Comparison of ENCODE assay signal across 1 cellular context in genomic region chr5:1367149-1367548, GRCh38.
A peak's percentile ranks its signal among the peaks of the same experiment; 100 is the strongest.
TF ChIP-seq lines count a peak whose summit lies in the region.

No MANE protein-coding gene starts in this region.

TF ChIP-seq in K562, 482 proteins besides CTCF, POLR2A, EP300 and RAD21 (continues in another document):
- TF ChIP-seq, protein P1, sequence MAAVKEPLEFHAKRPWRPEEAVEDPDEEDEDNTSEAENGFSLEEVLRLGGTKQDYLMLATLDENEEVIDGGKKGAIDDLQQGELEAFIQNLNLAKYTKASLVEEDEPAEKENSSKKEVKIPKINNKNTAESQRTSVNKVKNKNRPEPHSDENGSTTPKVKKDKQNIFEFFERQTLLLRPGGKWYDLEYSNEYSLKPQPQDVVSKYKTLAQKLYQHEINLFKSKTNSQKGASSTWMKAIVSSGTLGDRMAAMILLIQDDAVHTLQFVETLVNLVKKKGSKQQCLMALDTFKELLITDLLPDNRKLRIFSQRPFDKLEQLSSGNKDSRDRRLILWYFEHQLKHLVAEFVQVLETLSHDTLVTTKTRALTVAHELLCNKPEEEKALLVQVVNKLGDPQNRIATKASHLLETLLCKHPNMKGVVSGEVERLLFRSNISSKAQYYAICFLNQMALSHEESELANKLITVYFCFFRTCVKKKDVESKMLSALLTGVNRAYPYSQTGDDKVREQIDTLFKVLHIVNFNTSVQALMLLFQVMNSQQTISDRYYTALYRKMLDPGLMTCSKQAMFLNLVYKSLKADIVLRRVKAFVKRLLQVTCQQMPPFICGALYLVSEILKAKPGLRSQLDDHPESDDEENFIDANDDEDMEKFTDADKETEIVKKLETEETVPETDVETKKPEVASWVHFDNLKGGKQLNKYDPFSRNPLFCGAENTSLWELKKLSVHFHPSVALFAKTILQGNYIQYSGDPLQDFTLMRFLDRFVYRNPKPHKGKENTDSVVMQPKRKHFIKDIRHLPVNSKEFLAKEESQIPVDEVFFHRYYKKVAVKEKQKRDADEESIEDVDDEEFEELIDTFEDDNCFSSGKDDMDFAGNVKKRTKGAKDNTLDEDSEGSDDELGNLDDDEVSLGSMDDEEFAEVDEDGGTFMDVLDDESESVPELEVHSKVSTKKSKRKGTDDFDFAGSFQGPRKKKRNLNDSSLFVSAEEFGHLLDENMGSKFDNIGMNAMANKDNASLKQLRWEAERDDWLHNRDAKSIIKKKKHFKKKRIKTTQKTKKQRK (IDR thresholded peaks at IDR 0.05; ENCODE audit: borderline replicate concordance, low read depth, low read length), result no peak
- TF ChIP-seq TEAD2 (tag; IDR thresholded peaks at IDR 0.05) (no peak), ZNF586 (CRISPR knock-in tag; conservative IDR thresholded peaks at IDR 0.05) (no peak), DMBX1 (CRISPR knock-in tag; IDR thresholded peaks at IDR 0.05; ENCODE audit: borderline replicate concordance) (no peak), CBX5 (IDR thresholded peaks at IDR 0.05; ENCODE audit: borderline replicate concordance, low read depth) (no peak), PCBP2 (IDR thresholded peaks at IDR 0.05; ENCODE audit: low read depth, low read length, poor library complexity, severe bottlenecking) (no peak), EP400 (IDR thresholded peaks at IDR 0.05) (no peak), HCFC1 (IDR thresholded peaks at IDR 0.05; ENCODE audit: low read depth, low read length) (0 out of 2 replicates have a peak, but pooled peaks have one; percentile 20), ZNF507 (tag; conservative IDR thresholded peaks at IDR 0.05) (no peak), GABPB2 (CRISPR knock-in tag; conservative IDR thresholded peaks at IDR 0.05) (no peak), SMAD3 (CRISPR knock-in tag; conservative IDR thresholded peaks at IDR 0.05) (no peak), NR2C1 (IDR thresholded peaks at IDR 0.05) (peak; percentile 63), NR2C1 (tag; IDR thresholded peaks at IDR 0.05) (peak; percentile 75), PHB2 (IDR thresholded peaks at IDR 0.05; ENCODE audit: low read depth) (no peak), ZNF511 (CRISPR knock-in tag; IDR thresholded peaks at IDR 0.05) (no peak), PTTG1 (tag; IDR thresholded peaks at IDR 0.05; ENCODE audit: low read depth) (no peak), TCF3 (CRISPR knock-in tag; IDR thresholded peaks at IDR 0.05) (no peak), ZBTB2 (IDR thresholded peaks at IDR 0.05) (no peak), HMBOX1 (IDR thresholded peaks at IDR 0.05) (no peak), SIX5 (IDR thresholded peaks at IDR 0.05; ENCODE audit: borderline replicate concordance in 1 of 2, insufficient read depth in 1 of 2, low read depth in 1 of 2, low read length in 2 of 2) (no peak), CHCHD3 (CRISPR knock-in tag; IDR thresholded peaks at IDR 0.05) (no peak), NFIC (IDR thresholded peaks at IDR 0.05) (no peak), CHD2 (IDR thresholded peaks at IDR 0.05; ENCODE audit: low read depth, low read length) (no peak), MTA1 (IDR thresholded peaks at IDR 0.05; ENCODE audit: borderline replicate concordance) (peak; percentile 77; the same call in 1 of the 2 replicates), CREM (IDR thresholded peaks at IDR 0.05; ENCODE audit: low read depth) (peak; percentile 92)
- TF ChIP-seq, protein P2, sequence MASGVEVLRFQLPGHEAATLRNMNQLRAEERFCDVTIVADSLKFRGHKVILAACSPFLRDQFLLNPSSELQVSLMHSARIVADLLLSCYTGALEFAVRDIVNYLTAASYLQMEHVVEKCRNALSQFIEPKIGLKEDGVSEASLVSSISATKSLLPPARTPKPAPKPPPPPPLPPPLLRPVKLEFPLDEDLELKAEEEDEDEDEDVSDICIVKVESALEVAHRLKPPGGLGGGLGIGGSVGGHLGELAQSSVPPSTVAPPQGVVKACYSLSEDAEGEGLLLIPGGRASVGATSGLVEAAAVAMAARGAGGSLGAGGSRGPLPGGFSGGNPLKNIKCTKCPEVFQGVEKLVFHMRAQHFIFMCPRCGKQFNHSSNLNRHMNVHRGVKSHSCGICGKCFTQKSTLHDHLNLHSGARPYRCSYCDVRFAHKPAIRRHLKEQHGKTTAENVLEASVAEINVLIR (CRISPR knock-in tag; IDR thresholded peaks at IDR 0.05), result 0 out of 2 replicates have a peak, but pooled peaks have one; percentile 27
- TF ChIP-seq, protein P3, sequence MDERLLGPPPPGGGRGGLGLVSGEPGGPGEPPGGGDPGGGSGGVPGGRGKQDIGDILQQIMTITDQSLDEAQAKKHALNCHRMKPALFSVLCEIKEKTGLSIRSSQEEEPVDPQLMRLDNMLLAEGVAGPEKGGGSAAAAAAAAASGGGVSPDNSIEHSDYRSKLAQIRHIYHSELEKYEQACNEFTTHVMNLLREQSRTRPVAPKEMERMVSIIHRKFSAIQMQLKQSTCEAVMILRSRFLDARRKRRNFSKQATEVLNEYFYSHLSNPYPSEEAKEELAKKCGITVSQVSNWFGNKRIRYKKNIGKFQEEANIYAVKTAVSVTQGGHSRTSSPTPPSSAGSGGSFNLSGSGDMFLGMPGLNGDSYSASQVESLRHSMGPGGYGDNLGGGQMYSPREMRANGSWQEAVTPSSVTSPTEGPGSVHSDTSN (CRISPR knock-in tag; IDR thresholded peaks at IDR 0.05; ENCODE audit: low read depth), result no peak
- TF ChIP-seq, protein P3 (tag; conservative IDR thresholded peaks at IDR 0.05; ENCODE audit: low read depth), result no peak
- TF ChIP-seq, protein P4, sequence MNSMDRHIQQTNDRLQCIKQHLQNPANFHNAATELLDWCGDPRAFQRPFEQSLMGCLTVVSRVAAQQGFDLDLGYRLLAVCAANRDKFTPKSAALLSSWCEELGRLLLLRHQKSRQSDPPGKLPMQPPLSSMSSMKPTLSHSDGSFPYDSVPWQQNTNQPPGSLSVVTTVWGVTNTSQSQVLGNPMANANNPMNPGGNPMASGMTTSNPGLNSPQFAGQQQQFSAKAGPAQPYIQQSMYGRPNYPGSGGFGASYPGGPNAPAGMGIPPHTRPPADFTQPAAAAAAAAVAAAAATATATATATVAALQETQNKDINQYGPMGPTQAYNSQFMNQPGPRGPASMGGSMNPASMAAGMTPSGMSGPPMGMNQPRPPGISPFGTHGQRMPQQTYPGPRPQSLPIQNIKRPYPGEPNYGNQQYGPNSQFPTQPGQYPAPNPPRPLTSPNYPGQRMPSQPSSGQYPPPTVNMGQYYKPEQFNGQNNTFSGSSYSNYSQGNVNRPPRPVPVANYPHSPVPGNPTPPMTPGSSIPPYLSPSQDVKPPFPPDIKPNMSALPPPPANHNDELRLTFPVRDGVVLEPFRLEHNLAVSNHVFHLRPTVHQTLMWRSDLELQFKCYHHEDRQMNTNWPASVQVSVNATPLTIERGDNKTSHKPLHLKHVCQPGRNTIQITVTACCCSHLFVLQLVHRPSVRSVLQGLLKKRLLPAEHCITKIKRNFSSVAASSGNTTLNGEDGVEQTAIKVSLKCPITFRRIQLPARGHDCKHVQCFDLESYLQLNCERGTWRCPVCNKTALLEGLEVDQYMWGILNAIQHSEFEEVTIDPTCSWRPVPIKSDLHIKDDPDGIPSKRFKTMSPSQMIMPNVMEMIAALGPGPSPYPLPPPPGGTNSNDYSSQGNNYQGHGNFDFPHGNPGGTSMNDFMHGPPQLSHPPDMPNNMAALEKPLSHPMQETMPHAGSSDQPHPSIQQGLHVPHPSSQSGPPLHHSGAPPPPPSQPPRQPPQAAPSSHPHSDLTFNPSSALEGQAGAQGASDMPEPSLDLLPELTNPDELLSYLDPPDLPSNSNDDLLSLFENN (IDR thresholded peaks at IDR 0.05; ENCODE audit: low read depth in 2 of 2, low read length in 2 of 2), result no peak
- TF ChIP-seq, protein P5, sequence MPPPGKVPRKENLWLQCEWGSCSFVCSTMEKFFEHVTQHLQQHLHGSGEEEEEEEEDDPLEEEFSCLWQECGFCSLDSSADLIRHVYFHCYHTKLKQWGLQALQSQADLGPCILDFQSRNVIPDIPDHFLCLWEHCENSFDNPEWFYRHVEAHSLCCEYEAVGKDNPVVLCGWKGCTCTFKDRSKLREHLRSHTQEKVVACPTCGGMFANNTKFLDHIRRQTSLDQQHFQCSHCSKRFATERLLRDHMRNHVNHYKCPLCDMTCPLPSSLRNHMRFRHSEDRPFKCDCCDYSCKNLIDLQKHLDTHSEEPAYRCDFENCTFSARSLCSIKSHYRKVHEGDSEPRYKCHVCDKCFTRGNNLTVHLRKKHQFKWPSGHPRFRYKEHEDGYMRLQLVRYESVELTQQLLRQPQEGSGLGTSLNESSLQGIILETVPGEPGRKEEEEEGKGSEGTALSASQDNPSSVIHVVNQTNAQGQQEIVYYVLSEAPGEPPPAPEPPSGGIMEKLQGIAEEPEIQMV (tag; conservative IDR thresholded peaks at IDR 0.05; ENCODE audit: low read depth), result no peak
- TF ChIP-seq, protein P6, sequence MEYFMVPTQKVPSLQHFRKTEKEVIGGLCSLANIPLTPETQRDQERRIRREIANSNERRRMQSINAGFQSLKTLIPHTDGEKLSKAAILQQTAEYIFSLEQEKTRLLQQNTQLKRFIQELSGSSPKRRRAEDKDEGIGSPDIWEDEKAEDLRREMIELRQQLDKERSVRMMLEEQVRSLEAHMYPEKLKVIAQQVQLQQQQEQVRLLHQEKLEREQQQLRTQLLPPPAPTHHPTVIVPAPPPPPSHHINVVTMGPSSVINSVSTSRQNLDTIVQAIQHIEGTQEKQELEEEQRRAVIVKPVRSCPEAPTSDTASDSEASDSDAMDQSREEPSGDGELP (CRISPR knock-in tag; IDR thresholded peaks at IDR 0.05; ENCODE audit: borderline replicate concordance), result peak; percentile 71
- TF ChIP-seq, protein P7, sequence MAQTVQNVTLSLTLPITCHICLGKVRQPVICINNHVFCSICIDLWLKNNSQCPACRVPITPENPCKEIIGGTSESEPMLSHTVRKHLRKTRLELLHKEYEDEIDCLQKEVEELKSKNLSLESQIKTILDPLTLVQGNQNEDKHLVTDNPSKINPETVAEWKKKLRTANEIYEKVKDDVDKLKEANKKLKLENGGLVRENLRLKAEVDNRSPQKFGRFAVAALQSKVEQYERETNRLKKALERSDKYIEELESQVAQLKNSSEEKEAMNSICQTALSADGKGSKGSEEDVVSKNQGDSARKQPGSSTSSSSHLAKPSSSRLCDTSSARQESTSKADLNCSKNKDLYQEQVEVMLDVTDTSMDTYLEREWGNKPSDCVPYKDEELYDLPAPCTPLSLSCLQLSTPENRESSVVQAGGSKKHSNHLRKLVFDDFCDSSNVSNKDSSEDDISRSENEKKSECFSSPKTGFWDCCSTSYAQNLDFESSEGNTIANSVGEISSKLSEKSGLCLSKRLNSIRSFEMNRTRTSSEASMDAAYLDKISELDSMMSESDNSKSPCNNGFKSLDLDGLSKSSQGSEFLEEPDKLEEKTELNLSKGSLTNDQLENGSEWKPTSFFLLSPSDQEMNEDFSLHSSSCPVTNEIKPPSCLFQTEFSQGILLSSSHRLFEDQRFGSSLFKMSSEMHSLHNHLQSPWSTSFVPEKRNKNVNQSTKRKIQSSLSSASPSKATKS (CRISPR knock-in tag; IDR thresholded peaks at IDR 0.05), result no peak
